Comparison of ENCODE assay signal across 18 cellular contexts in genomic region chr5:93039888-93040287, GRCh38.
DNase-seq lines count a peak whose midpoint lies in the region; ATAC-seq and TF ChIP-seq lines count a peak whose summit lies in the region.
"Had no signal": no experiment of that assay in that cellular context is flagged by ENCODE, and none has a peak within 500 bp of the region (broad histone marks: within the 10 kb centered on the region; RNA-seq: fewer than 3 reads in every experiment).

No MANE protein-coding gene starts in this region.

- TF ChIP-seq CTCF in LNCaP clone FGC (IDR thresholded peaks at IDR 0.05; ENCODE audit: control insufficient read depth, extremely low read depth, insufficient read depth), result no peak
- no peak for TF ChIP-seq CTCF in epithelial cell of esophagus (IDR thresholded peaks at IDR 0.05; ENCODE audit: insufficient read depth, low read depth, low read length, missing control alignments)
- TF ChIP-seq CTCF in neural crest cell (conservative IDR thresholded peaks at IDR 0.05), result no peak
- no peak for TF ChIP-seq CTCF in endothelial cell (IDR thresholded peaks at IDR 0.05; ENCODE audit: unreplicated experiment)
- no peak for TF ChIP-seq CTCF in brain microvascular endothelial cell (IDR thresholded peaks at IDR 0.05; ENCODE audit: low read depth, low read length, missing control alignments)

- no peak overlapping the region for H3K27ac ChIP-seq in brain microvascular endothelial cell
- H3K27ac ChIP-seq: HL-60 had no signal

- no peak overlapping the region for H3K4me3 ChIP-seq in LNCaP clone FGC (ENCODE audit: low read depth, low read length)
- H3K4me3 ChIP-seq in epithelial cell of esophagus (ENCODE audit: low read length), result no peak overlapping the region
- H3K4me3 ChIP-seq in brain microvascular endothelial cell (ENCODE audit: low read depth, low read length), result no peak overlapping the region

- no peaks in the 10 kb centered on the region for H3K36me3 ChIP-seq in brain microvascular endothelial cell (replicated peaks)

- H3K9me3 Mint-ChIP-seq in neural crest cell, result peaks cover 12% of the 10 kb centered on the region
- H3K9me3 Mint-ChIP-seq in endothelial cell (ENCODE audit: unreplicated experiment), result no peaks in the 10 kb centered on the region
- H3K9me3 Mint-ChIP-seq in stimulated activated naive CD8-positive, alpha-beta T cell treated with anti-CD3 and anti-CD28 coated beads, Interleukin-15, amount 100 ng/mL, for 72 hours, result no peaks in the 10 kb centered on the region
- H3K9me3 Mint-ChIP-seq: HFFc6 had no signal

- no peaks in the 10 kb centered on the region for H3K27me3 Mint-ChIP-seq in neural crest cell (ENCODE audit: low read depth)
- H3K27me3 Mint-ChIP-seq in endothelial cell (ENCODE audit: unreplicated experiment), result no peaks in the 10 kb centered on the region
- H3K27me3 Mint-ChIP-seq in stimulated activated naive CD8-positive, alpha-beta T cell treated with anti-CD3 and anti-CD28 coated beads, Interleukin-15, amount 100 ng/mL, for 72 hours, result no peaks in the 10 kb centered on the region
- H3K27me3 Mint-ChIP-seq: B cell; CD4-positive, alpha-beta T cell had no signal

- DNase-seq in SIG-M5 treated with dmso at 0.1 percent for 504 hours (lab: John Stamatoyannopoulos, UW; ENCODE audit: unreplicated experiment), result peak; percentile 18
- no peak for DNase-seq in SIG-M5 (lab: John Stamatoyannopoulos, UW)
- DNase-seq in LNCaP clone FGC (ENCODE audit: low read depth), result peak; percentile 10
- DNase-seq in epithelial cell of esophagus (ENCODE audit: low read depth), result peak; percentile 33
- DNase-seq in neural crest cell (ENCODE audit: low read depth, low spot score), result no peak
- no peak for DNase-seq in endothelial cell (ENCODE audit: low spot score)
- no peak for DNase-seq in stimulated activated naive CD8-positive, alpha-beta T cell treated with anti-CD3 and anti-CD28 coated beads, Interleukin-15, amount 100 ng/mL, for 72 hours
- no peak for DNase-seq in brain microvascular endothelial cell
- DNase-seq: 8988T; C1 segment of cervical spinal cord; CD4-positive, alpha-beta T cell; DMS153; GF-D8; HCEC 1CT; HFFc6; IMR-90 had no signal

- ATAC-seq in stimulated activated naive CD8-positive, alpha-beta T cell treated with anti-CD3 and anti-CD28 coated beads, Interleukin-15, amount 100 ng/mL, for 72 hours, result no peak

- H3K36me3 Mint-ChIP-seq in neural crest cell (ENCODE audit: low read depth), result no peaks in the 10 kb centered on the region
- H3K36me3 Mint-ChIP-seq in endothelial cell (ENCODE audit: low read depth, unreplicated experiment), result no peaks in the 10 kb centered on the region

- in situ Hi-C loops in brain microvascular endothelial cell (cut with HindIII; ENCODE audit: low pct_ligation_motif_present, low sequenced_read_pairs), result no loop called here

- H3K27me3 ChIP-seq in brain microvascular endothelial cell (replicated peaks), result no peaks in the 10 kb centered on the region

- H3K4me3 Mint-ChIP-seq in neural crest cell, result no peak overlapping the region
- no peak overlapping the region for H3K4me3 Mint-ChIP-seq in endothelial cell (ENCODE audit: unreplicated experiment)
- H3K4me3 Mint-ChIP-seq in stimulated activated naive CD8-positive, alpha-beta T cell treated with anti-CD3 and anti-CD28 coated beads, Interleukin-15, amount 100 ng/mL, for 72 hours, result no peak overlapping the region
- H3K4me3 Mint-ChIP-seq: B cell; CD4-positive, alpha-beta T cell; HFFc6 had no signal

- H3K4me1 Mint-ChIP-seq in neural crest cell (peaks cover 19% of the 10 kb centered on the region), endothelial cell (ENCODE audit: unreplicated experiment) (no peaks in the 10 kb centered on the region)
- H3K4me1 Mint-ChIP-seq in stimulated activated naive CD8-positive, alpha-beta T cell treated with anti-CD3 and anti-CD28 coated beads, Interleukin-15, amount 100 ng/mL, for 72 hours, result no peaks in the 10 kb centered on the region
- H3K4me1 Mint-ChIP-seq: B cell had no signal

- H3K27ac Mint-ChIP-seq in neural crest cell (ENCODE audit: unreplicated experiment), result peak overlapping the region; percentile 75
- no peak overlapping the region for H3K27ac Mint-ChIP-seq in endothelial cell (ENCODE audit: unreplicated experiment)
- H3K27ac Mint-ChIP-seq in stimulated activated naive CD8-positive, alpha-beta T cell treated with anti-CD3 and anti-CD28 coated beads, Interleukin-15, amount 100 ng/mL, for 72 hours, result no peak overlapping the region
- H3K27ac Mint-ChIP-seq: B cell; CD4-positive, alpha-beta T cell; HFFc6 had no signal

Comparison
In these comparisons a context has a peak if more than half of its experiments do, and no peak if none do; other contexts are left out.
1. DNase-seq: peak in SIG-M5 treated with dmso at 0.1 percent for 504 hours (single experiment), LNCaP clone FGC (single experiment) and epithelial cell of esophagus (single experiment); none in SIG-M5 (single experiment), neural crest cell (single experiment), endothelial cell (single experiment), stimulated activated naive CD8-positive, alpha-beta T cell treated with anti-CD3 and anti-CD28 coated beads, Interleukin-15, amount 100 ng/mL, for 72 hours (0 of 2) and brain microvascular endothelial cell (single experiment).